24 cellular contexts compared by ENCODE assay signal in genomic region chr15:101211897-101212296, GRCh38. TPM values are rescaled to one million over a fixed set of nuclear protein-coding genes. Genes with fewer than 3 reads are reported as not detected.
DNase-seq lines count a peak whose midpoint lies in the region; ATAC-seq, FAIRE-seq and TF ChIP-seq lines count a peak whose summit lies in the region.
"Had no signal": no experiment of that assay in that cellular context is flagged by ENCODE, and none has a peak within 500 bp of the region (broad histone marks: within the 10 kb centered on the region; RNA-seq: fewer than 3 reads in every experiment).

No MANE protein-coding gene starts in this region.

- no peak overlapping the region for H3K9ac ChIP-seq in kidney (ENCODE audit: low read length in 2 of 2)
- H3K9ac ChIP-seq: BLaER1 treated with 17β-estradiol and CSF1 and Interleukin-3, amounts not matched to agents 10 nM and 100 nM had no signal

- FAIRE-seq in kidney (lab: Jason Lieb, UNC): no peak
- FAIRE-seq: G401.6 had no signal

- no peak overlapping the region for H3K27ac ChIP-seq in kidney (ENCODE audit: low read depth in 2 of 2, low read length in 2 of 2)
- H3K27ac ChIP-seq: 22Rv1; BLaER1 treated with 17β-estradiol and CSF1 and Interleukin-3, amounts not matched to agents 10 nM and 100 nM had no signal

- no peak for TF ChIP-seq CTCF in kidney (IDR thresholded peaks at IDR 0.05; ENCODE audit: borderline replicate concordance, extremely low read depth, insufficient read depth)

- no peaks in the 10 kb centered on the region for H3K9me3 ChIP-seq in kidney (ENCODE audit: control insufficient read depth in 1 of 2, low read length in 2 of 2)

- CTCF ChIA-PET in activated CD4-positive, alpha-beta T cell treated with anti-CD3 and anti-CD28 coated beads for 36 hours (lab: Charles Lee): interaction anchor here (2.0 kb wide), 1 partner anchor 10 kb away, joined by 6 read pairs; no protein-coding TSS in a partner anchor
- CTCF ChIA-PET in activated CD4-positive, alpha-beta T cell treated with anti-CD3 and anti-CD28 coated beads, Interleukin-2, amount 10 ng/mL, durations not matched to agents 7 days and 5 days (lab: Charles Lee): interaction anchor here (1.5 kb wide), 1 partner anchor 10 kb away, joined by 7 read pairs; no protein-coding TSS in a partner anchor

- ATAC-seq in activated CD4-positive, alpha-beta T cell treated with anti-CD3 and anti-CD28 coated beads for 36 hours: peak; percentile 70
- ATAC-seq in stimulated activated naive CD8-positive, alpha-beta T cell treated with anti-CD3 and anti-CD28 coated beads, Interleukin-15, amount 100 ng/mL, for 72 hours: no peak
- ATAC-seq in left colon: peak; percentile 33
- ATAC-seq: CD8-positive, alpha-beta T cell had no signal

- no peaks in the 10 kb centered on the region for H3K9me3 Mint-ChIP-seq in activated CD4-positive, alpha-beta T cell treated with anti-CD3 and anti-CD28 coated beads for 36 hours (ENCODE audit: low read depth)
- no peaks in the 10 kb centered on the region for H3K9me3 Mint-ChIP-seq in activated CD4-positive, alpha-beta T cell treated with anti-CD3 and anti-CD28 coated beads, Interleukin-2, amount 10 ng/mL, durations not matched to agents 7 days and 5 days
- H3K9me3 Mint-ChIP-seq in stimulated activated naive CD8-positive, alpha-beta T cell treated with anti-CD3 and anti-CD28 coated beads, Interleukin-15, Interleukin-2, amounts not matched to agents 100 ng/mL and 50 ng/mL, for 24 hours: no peaks in the 10 kb centered on the region
- no peaks in the 10 kb centered on the region for H3K9me3 Mint-ChIP-seq in stimulated activated naive CD8-positive, alpha-beta T cell treated with anti-CD3 and anti-CD28 coated beads, Interleukin-15, amount 100 ng/mL, for 72 hours
- H3K9me3 Mint-ChIP-seq: CD8-positive, alpha-beta T cell had no signal

- H3K36me3 Mint-ChIP-seq in activated CD4-positive, alpha-beta T cell treated with anti-CD3 and anti-CD28 coated beads for 36 hours (ENCODE audit: low read depth): peaks cover 33% of the 10 kb centered on the region
- peaks cover 31% of the 10 kb centered on the region for H3K36me3 Mint-ChIP-seq in activated CD4-positive, alpha-beta T cell treated with anti-CD3 and anti-CD28 coated beads, Interleukin-2, amount 10 ng/mL, durations not matched to agents 7 days and 5 days (ENCODE audit: low read depth)
- peaks cover 59% of the 10 kb centered on the region for H3K36me3 Mint-ChIP-seq in stimulated activated naive CD8-positive, alpha-beta T cell treated with anti-CD3 and anti-CD28 coated beads, Interleukin-15, Interleukin-2, amounts not matched to agents 100 ng/mL and 50 ng/mL, for 24 hours (ENCODE audit: low read depth)

- intact Hi-C loops in activated CD4-positive, alpha-beta T cell treated with anti-CD3 and anti-CD28 coated beads for 36 hours (cut with DNase I, micrococcal nuclease): no loop called here
- intact Hi-C loops in left colon (cut with DNase I, micrococcal nuclease): no loop called here
- intact Hi-C loops in kidney (cut with DNase I): no loop called here

- H3K4me3 ChIP-seq in kidney (ENCODE audit: low read length in 2 of 2): no peak overlapping the region
- H3K4me3 ChIP-seq: BLaER1 treated with 17β-estradiol and CSF1 and Interleukin-3, amounts not matched to agents 10 nM and 100 nM had no signal

- no peaks in the 10 kb centered on the region for H3K36me3 ChIP-seq in kidney (ENCODE audit: control insufficient read depth in 1 of 2, insufficient read depth in 2 of 2, low read length in 2 of 2)

- peaks cover 86% of the 10 kb centered on the region for H3K4me1 Mint-ChIP-seq in activated CD4-positive, alpha-beta T cell treated with anti-CD3 and anti-CD28 coated beads for 36 hours
- peaks cover 75% of the 10 kb centered on the region for H3K4me1 Mint-ChIP-seq in activated CD4-positive, alpha-beta T cell treated with anti-CD3 and anti-CD28 coated beads, Interleukin-2, amount 10 ng/mL, durations not matched to agents 7 days and 5 days
- H3K4me1 Mint-ChIP-seq in stimulated activated naive CD8-positive, alpha-beta T cell treated with anti-CD3 and anti-CD28 coated beads, Interleukin-15, Interleukin-2, amounts not matched to agents 100 ng/mL and 50 ng/mL, for 24 hours (ENCODE audit: low read depth): peaks cover 95% of the 10 kb centered on the region
- peaks cover 83% of the 10 kb centered on the region for H3K4me1 Mint-ChIP-seq in stimulated activated naive CD8-positive, alpha-beta T cell treated with anti-CD3 and anti-CD28 coated beads, Interleukin-15, amount 100 ng/mL, for 72 hours

- DNase-seq in activated CD4-positive, alpha-beta T cell treated with anti-CD3 and anti-CD28 coated beads for 36 hours: no peak
- no peak for DNase-seq in activated CD4-positive, alpha-beta T cell treated with anti-CD3 and anti-CD28 coated beads, Interleukin-2, amount 10 ng/mL, durations not matched to agents 7 days and 5 days
- no peak for DNase-seq in stimulated activated naive CD8-positive, alpha-beta T cell treated with anti-CD3 and anti-CD28 coated beads, Interleukin-15, amount 100 ng/mL, for 72 hours
- DNase-seq in left colon: no peak
- no peak for DNase-seq in kidney
- no peak for DNase-seq in dedifferentiated amniotic fluid mesenchymal stem cell (ENCODE audit: extremely low spot score)
- DNase-seq in Ammon's horn (ENCODE audit: low spot score): no peak
- DNase-seq: ACHN; CD8-positive, alpha-beta T cell; DMS153; GOT3; HCEC 1CT; KBM-7; MM.1S; NCI-H1092 treated with DMSO at 0.1 percent for 48 hours; NCI-H146; NCI-H2029; NCI-H2227 treated with DMSO at 0.1 percent for 48 hours; NCI-H510A; SIG-M5 had no signal

- POLR2A ChIA-PET in activated CD4-positive, alpha-beta T cell treated with anti-CD3 and anti-CD28 coated beads for 36 hours (lab: Charles Lee): no interaction called here
- POLR2A ChIA-PET in activated CD4-positive, alpha-beta T cell treated with anti-CD3 and anti-CD28 coated beads, Interleukin-2, amount 10 ng/mL, durations not matched to agents 7 days and 5 days (lab: Charles Lee): no interaction called here

- H3K27me3 Mint-ChIP-seq in activated CD4-positive, alpha-beta T cell treated with anti-CD3 and anti-CD28 coated beads for 36 hours: no peaks in the 10 kb centered on the region
- no peaks in the 10 kb centered on the region for H3K27me3 Mint-ChIP-seq in activated CD4-positive, alpha-beta T cell treated with anti-CD3 and anti-CD28 coated beads, Interleukin-2, amount 10 ng/mL, durations not matched to agents 7 days and 5 days
- no peaks in the 10 kb centered on the region for H3K27me3 Mint-ChIP-seq in stimulated activated naive CD8-positive, alpha-beta T cell treated with anti-CD3 and anti-CD28 coated beads, Interleukin-15, Interleukin-2, amounts not matched to agents 100 ng/mL and 50 ng/mL, for 24 hours
- no peaks in the 10 kb centered on the region for H3K27me3 Mint-ChIP-seq in stimulated activated naive CD8-positive, alpha-beta T cell treated with anti-CD3 and anti-CD28 coated beads, Interleukin-15, amount 100 ng/mL, for 72 hours

- no peak overlapping the region for H3K4me3 Mint-ChIP-seq in activated CD4-positive, alpha-beta T cell treated with anti-CD3 and anti-CD28 coated beads for 36 hours
- H3K4me3 Mint-ChIP-seq in activated CD4-positive, alpha-beta T cell treated with anti-CD3 and anti-CD28 coated beads, Interleukin-2, amount 10 ng/mL, durations not matched to agents 7 days and 5 days: no peak overlapping the region
- no peak overlapping the region for H3K4me3 Mint-ChIP-seq in stimulated activated naive CD8-positive, alpha-beta T cell treated with anti-CD3 and anti-CD28 coated beads, Interleukin-15, Interleukin-2, amounts not matched to agents 100 ng/mL and 50 ng/mL, for 24 hours
- no peak overlapping the region for H3K4me3 Mint-ChIP-seq in stimulated activated naive CD8-positive, alpha-beta T cell treated with anti-CD3 and anti-CD28 coated beads, Interleukin-15, amount 100 ng/mL, for 72 hours
- H3K4me3 Mint-ChIP-seq: CD8-positive, alpha-beta T cell had no signal

- peak overlapping the region; percentile 34 for H3K27ac Mint-ChIP-seq in activated CD4-positive, alpha-beta T cell treated with anti-CD3 and anti-CD28 coated beads for 36 hours
- no peak overlapping the region for H3K27ac Mint-ChIP-seq in activated CD4-positive, alpha-beta T cell treated with anti-CD3 and anti-CD28 coated beads, Interleukin-2, amount 10 ng/mL, durations not matched to agents 7 days and 5 days
- peak overlapping the region; percentile 67 for H3K27ac Mint-ChIP-seq in stimulated activated naive CD8-positive, alpha-beta T cell treated with anti-CD3 and anti-CD28 coated beads, Interleukin-15, Interleukin-2, amounts not matched to agents 100 ng/mL and 50 ng/mL, for 24 hours
- H3K27ac Mint-ChIP-seq in stimulated activated naive CD8-positive, alpha-beta T cell treated with anti-CD3 and anti-CD28 coated beads, Interleukin-15, amount 100 ng/mL, for 72 hours: peak overlapping the region in 1 of 2 donors; percentile 41
- H3K27ac Mint-ChIP-seq: CD8-positive, alpha-beta T cell had no signal

- H3K4me1 ChIP-seq in kidney (ENCODE audit: control insufficient read depth in 1 of 2, insufficient read depth in 1 of 2, low read depth in 1 of 2, low read length in 2 of 2): peaks cover 0 to 11% of the 10 kb centered on the region in 2 donors

RNA-seq across cellular contexts. Expression of gene CHSY1, which starts 40.0 kb away (rescaled TPM):
- total RNA-seq in activated CD4-positive, alpha-beta T cell treated with anti-CD3 and anti-CD28 coated beads for 36 hours: 10 to 100 TPM; 31.5 to 36.1 TPM
- 10 to 100 TPM; 32.5 to 39.6 TPM for total RNA-seq in activated CD4-positive, alpha-beta T cell treated with anti-CD3 and anti-CD28 coated beads, Interleukin-2, amount 10 ng/mL, durations not matched to agents 7 days and 5 days
- total RNA-seq in left colon: 10 to 100 TPM; 10.6 to 11.7 TPM
- 41.6 TPM for total RNA-seq in kidney
- polyA plus RNA-seq in kidney (ENCODE audit: insufficient read depth, low read depth, low replicate concordance): 7.2 TPM
